In genomic region chr6:52725530-52726192, GRCh38 we compare ENCODE assay signal across 1 cellular context.
TF ChIP-seq lines count a peak whose summit lies in the region.

No MANE protein-coding gene starts in this region.

TF ChIP-seq in HepG2, 621 proteins besides CTCF, POLR2A, EP300 and RAD21 (continued from another document and continues in another):
- TF ChIP-seq POGK (CRISPR knock-in tag; conservative IDR thresholded peaks at IDR 0.05) (peak; percentile 76), ZNF232 (CRISPR knock-in tag; IDR thresholded peaks at IDR 0.05; ENCODE audit: borderline replicate concordance) (peak; percentile 26; the same call in 1 of the 2 replicates), ZNF205 (CRISPR knock-in tag; IDR thresholded peaks at IDR 0.05) (peak; percentile 97), JUND (CRISPR knock-in tag; IDR thresholded peaks at IDR 0.05) (peak; percentile 87; the same call in 1 of the 2 replicates), SNAPC4 (CRISPR knock-in tag; IDR thresholded peaks at IDR 0.05) (peak; percentile 62; the same call in 1 of the 2 replicates), PAF1 (CRISPR knock-in tag; IDR thresholded peaks at IDR 0.05) (no peak), ATF4 (CRISPR knock-in tag; IDR thresholded peaks at IDR 0.05) (peak in 1 of 2 experiments; percentile 96; a peak in 2 of 4 replicates), MEF2D (CRISPR knock-in tag; IDR thresholded peaks at IDR 0.05) (peak; percentile 96), ZNF512B (CRISPR knock-in tag; IDR thresholded peaks at IDR 0.05; ENCODE audit: borderline replicate concordance) (peak; percentile 90; the same call in 1 of the 2 replicates), TFDP2 (CRISPR knock-in tag; IDR thresholded peaks at IDR 0.05) (peak; percentile 46; the same call in 1 of the 2 replicates), ZNF367 (CRISPR knock-in tag; IDR thresholded peaks at IDR 0.05; ENCODE audit: borderline replicate concordance) (no peak), REST (IDR thresholded peaks at IDR 0.05; ENCODE audit: borderline replicate concordance in 1 of 2, low read depth in 1 of 2, low read length in 2 of 2) (peak in 1 of 2 experiments; percentile 81; a peak in 2 of 4 replicates), ZBTB43 (CRISPR knock-in tag; conservative IDR thresholded peaks at IDR 0.05) (peak; percentile 87; the same call in 1 of the 2 replicates), NFIC (IDR thresholded peaks at IDR 0.05; ENCODE audit: low read length) (peak; percentile 99), ZNF841 (CRISPR knock-in tag; IDR thresholded peaks at IDR 0.05; ENCODE audit: borderline replicate concordance) (peak; percentile 82; the same call in 1 of the 2 replicates), NFKBIZ (CRISPR knock-in tag; IDR thresholded peaks at IDR 0.05) (peak; percentile 96; the same call in 1 of the 2 replicates), KLF11 (CRISPR knock-in tag; IDR thresholded peaks at IDR 0.05) (peak; percentile 87), FOXP4 (CRISPR knock-in tag; IDR thresholded peaks at IDR 0.05) (peak; percentile 98), ELF1 (CRISPR knock-in tag; IDR thresholded peaks at IDR 0.05) (peak; percentile 61; the same call in 1 of the 2 replicates), REXO4 (CRISPR knock-in tag; IDR thresholded peaks at IDR 0.05; ENCODE audit: borderline replicate concordance) (no peak), ZNF337 (CRISPR knock-in tag; IDR thresholded peaks at IDR 0.05; ENCODE audit: borderline replicate concordance, low read depth) (peak; percentile 95), DRAP1 (CRISPR knock-in tag; IDR thresholded peaks at IDR 0.05) (peak; percentile 75; the same call in 1 of the 2 replicates), CEBPG (CRISPR knock-in tag; IDR thresholded peaks at IDR 0.05) (peak; percentile 98), PHB2 (IDR thresholded peaks at IDR 0.05; ENCODE audit: partially characterized antibody) (no peak), CHCHD3 (CRISPR knock-in tag; IDR thresholded peaks at IDR 0.05) (no peak), ZNF207 (IDR thresholded peaks at IDR 0.05; ENCODE audit: borderline replicate concordance) (no peak), KLF6 (CRISPR knock-in tag; IDR thresholded peaks at IDR 0.05) (peak; percentile 52; the same call in 1 of the 2 replicates), KDM5A (IDR thresholded peaks at IDR 0.05; ENCODE audit: borderline replicate concordance, low read length) (peak; percentile 27; the same call in 1 of the 2 replicates), TEAD3 (CRISPR knock-in tag; optimal IDR thresholded peaks at IDR 0.05; ENCODE audit: borderline replicate concordance) (peak; percentile 90), MED1 (CRISPR knock-in tag; IDR thresholded peaks at IDR 0.05) (peak; percentile 98), FOXJ3 (CRISPR knock-in tag; IDR thresholded peaks at IDR 0.05; ENCODE audit: borderline replicate concordance) (peak; percentile 99), MAX (IDR thresholded peaks at IDR 0.05) (peak; percentile 79), TARDBP (CRISPR knock-in tag; IDR thresholded peaks at IDR 0.05) (peak; percentile 97), FOXA3 (CRISPR knock-in tag; IDR thresholded peaks at IDR 0.05) (peak; percentile 100), ZFAT (CRISPR knock-in tag; conservative IDR thresholded peaks at IDR 0.05) (no peak), ZMYM2 (CRISPR knock-in tag; IDR thresholded peaks at IDR 0.05) (peak; percentile 91), ZBTB7B (CRISPR knock-in tag; IDR thresholded peaks at IDR 0.05) (peak; percentile 81; the same call in 1 of the 2 replicates), HMGA1 (CRISPR knock-in tag; conservative IDR thresholded peaks at IDR 0.05) (no peak), ZNF292 (CRISPR knock-in tag; IDR thresholded peaks at IDR 0.05; ENCODE audit: borderline replicate concordance, low read depth) (peak; percentile 95), JUNB (CRISPR knock-in tag; IDR thresholded peaks at IDR 0.05; ENCODE audit: borderline replicate concordance) (peak; percentile 94), MIXL1 (CRISPR knock-in tag; IDR thresholded peaks at IDR 0.05) (peak; percentile 100), NR2F6 (IDR thresholded peaks at IDR 0.05) (peak; percentile 93), NR2F6 (CRISPR knock-in tag; IDR thresholded peaks at IDR 0.05) (peak; percentile 83), KDM1A (CRISPR knock-in tag; IDR thresholded peaks at IDR 0.05) (peak; percentile 70)
